8 cellular contexts compared by ENCODE assay signal in the genomic region with DNA sequence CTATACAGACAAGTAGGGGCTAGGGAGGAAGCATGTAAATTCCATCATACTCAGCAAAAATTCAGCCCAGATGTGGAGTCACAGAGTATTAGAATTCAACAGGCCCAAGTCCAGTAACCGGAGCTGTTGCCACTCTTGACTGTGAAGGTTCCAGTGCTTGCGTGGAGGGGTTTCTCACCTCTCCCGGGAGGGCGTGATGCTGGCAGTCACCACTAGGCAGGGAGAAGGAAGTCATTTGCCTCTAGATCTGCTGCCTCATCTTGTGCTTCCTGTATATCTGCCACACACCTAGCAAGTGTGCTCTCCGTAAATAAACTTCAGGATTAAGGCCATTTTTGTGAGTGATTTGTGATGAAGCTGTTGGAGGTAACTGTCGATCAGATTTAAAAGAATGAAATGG. TPM values are rescaled to one million over a fixed set of nuclear protein-coding genes. Genes with fewer than 3 reads are reported as not detected.
DNase-seq lines count a peak whose midpoint lies in the region; ATAC-seq and TF ChIP-seq lines count a peak whose summit lies in the region.

No MANE protein-coding gene starts in this region.

- peak; percentile 31 to 38 for ATAC-seq in stimulated activated naive B cell treated with anti-CD40 and anti-IgM and Interleukin-4, amounts not matched to agents 10 μg/mL and 1 μg/mL and 100 μg/mL, for 72 hours (replicated peaks)
- no peak for ATAC-seq in HG03095 (IDR thresholded peaks at IDR 0.05; ENCODE audit: unreplicated experiment)

- H3K36me3 Mint-ChIP-seq in brain = peaks cover 19% of the 10 kb centered on the region
- peaks cover 10 to 23% of the 10 kb centered on the region in 2 donors for H3K36me3 Mint-ChIP-seq in stimulated activated naive B cell treated with anti-CD40 and anti-IgM and Interleukin-4, amounts not matched to agents 10 μg/mL and 1 μg/mL and 100 μg/mL, for 72 hours

- H3K79me2 ChIP-seq in Loucy (ENCODE audit: insufficient read depth, low read length) = peaks cover 68% of the 10 kb centered on the region

- H3K27ac Mint-ChIP-seq in brain = peak overlapping the region; percentile 81 to 98 (median 94)
- H3K27ac Mint-ChIP-seq in stimulated activated naive B cell treated with anti-CD40 and anti-IgM and Interleukin-4, amounts not matched to agents 10 μg/mL and 1 μg/mL and 100 μg/mL, for 72 hours = peak overlapping the region; percentile 97

- no peaks in the 10 kb centered on the region for H3K36me3 ChIP-seq in GM06990 (ENCODE audit: control insufficient read depth, insufficient read depth, low read length)
- H3K36me3 ChIP-seq in Loucy (ENCODE audit: insufficient read depth, low read length) = no peaks in the 10 kb centered on the region

- no peaks in the 10 kb centered on the region for H3K9me2 ChIP-seq in Loucy (replicated peaks; ENCODE audit: low read depth, low read length)

- H2AFZ ChIP-seq in Loucy (ENCODE audit: low read length) = no peak overlapping the region

- TF ChIP-seq CTCF in GM06990 (IDR thresholded peaks at IDR 0.05; ENCODE audit: insufficient read depth, low read length, poor library complexity, severe bottlenecking) = peak; percentile 30
- TF ChIP-seq CTCF in Loucy (conservative IDR thresholded peaks at IDR 0.05; ENCODE audit: low read length) = peak; percentile 56
- peak; percentile 19 to 48 for TF ChIP-seq CTCF in brain (conservative IDR thresholded peaks at IDR 0.05)

- H3K4me3 Mint-ChIP-seq in brain = peak overlapping the region; percentile 86 to 94 (median 91)
- peak overlapping the region; percentile 95 to 97 for H3K4me3 Mint-ChIP-seq in stimulated activated naive B cell treated with anti-CD40 and anti-IgM and Interleukin-4, amounts not matched to agents 10 μg/mL and 1 μg/mL and 100 μg/mL, for 72 hours

- H3K4me2 ChIP-seq in Loucy (ENCODE audit: low read depth, low read length, poor library complexity, severe bottlenecking) = peak overlapping the region; percentile 98

- H3K9me3 Mint-ChIP-seq in brain = peaks cover 0 to 4% (median 2%) of the 10 kb centered on the region in 5 experiments
- peaks cover 0 to 2% of the 10 kb centered on the region in 2 donors for H3K9me3 Mint-ChIP-seq in stimulated activated naive B cell treated with anti-CD40 and anti-IgM and Interleukin-4, amounts not matched to agents 10 μg/mL and 1 μg/mL and 100 μg/mL, for 72 hours

- peaks cover 75% of the 10 kb centered on the region for H3K4me1 Mint-ChIP-seq in brain
- H3K4me1 Mint-ChIP-seq in stimulated activated naive B cell treated with anti-CD40 and anti-IgM and Interleukin-4, amounts not matched to agents 10 μg/mL and 1 μg/mL and 100 μg/mL, for 72 hours = peaks cover 70 to 88% of the 10 kb centered on the region in 2 donors

- H3K27me3 Mint-ChIP-seq in brain = peaks cover 9% of the 10 kb centered on the region
- H3K27me3 Mint-ChIP-seq in stimulated activated naive B cell treated with anti-CD40 and anti-IgM and Interleukin-4, amounts not matched to agents 10 μg/mL and 1 μg/mL and 100 μg/mL, for 72 hours = peaks cover 0 to 5% of the 10 kb centered on the region in 2 donors

- DNase-seq in GM06990 (ENCODE audit: extremely low read depth, insufficient read length) = peak; percentile 45
- peak; percentile 34 to 81 (median 58) for DNase-seq in T-helper 2 cell
- peak; percentile 29 to 40 for DNase-seq in lung microvascular endothelial cell (ENCODE audit: low read depth in 2 of 2)
- DNase-seq in stimulated activated naive B cell treated with anti-CD40 and anti-IgM and Interleukin-4, amounts not matched to agents 10 μg/mL and 1 μg/mL and 100 μg/mL, for 72 hours = peak; percentile 43
- DNase-seq in NCI-H1048 (lab: John Stamatoyannopoulos, UW) = no peak

- no peaks in the 10 kb centered on the region for H3K27me3 ChIP-seq in GM06990 (replicated peaks; ENCODE audit: control insufficient read depth, insufficient read depth, low read length)
- no peaks in the 10 kb centered on the region for H3K27me3 ChIP-seq in Loucy (ENCODE audit: insufficient read depth, low read length, poor library complexity, severe bottlenecking)

- peaks cover 14% of the 10 kb centered on the region; the same call in 1 of the 2 replicates for H3F3A ChIP-seq in Loucy (ENCODE audit: low read depth)

- H3K9ac ChIP-seq in Loucy (ENCODE audit: low read depth, low read length, poor library complexity, severe bottlenecking) = peak overlapping the region; percentile 92

- H3K4me3 ChIP-seq in GM06990 (replicated peaks; ENCODE audit: low read depth, low read length) (no peak overlapping the region), Loucy (ENCODE audit: low read length, poor library complexity, severe bottlenecking) (peak overlapping the region; percentile 94)

- H4K20me1 ChIP-seq in Loucy (ENCODE audit: insufficient read depth, low read length, poor library complexity, severe bottlenecking) = peaks cover 33% of the 10 kb centered on the region

- peaks cover 84% of the 10 kb centered on the region for H3K4me1 ChIP-seq in Loucy (ENCODE audit: insufficient read depth, low read length, poor library complexity, severe bottlenecking)

- H3K9me3 ChIP-seq in Loucy (ENCODE audit: insufficient read depth, low read depth, low read length) = no peaks in the 10 kb centered on the region

RNA-seq across cellular contexts. Expression of a gene that starts 1.0 kb away (rescaled TPM):
- 90.4 TPM for polyA plus RNA-seq in brain (ENCODE audit: insufficient read depth, low read depth, low replicate concordance)
- total RNA-seq in lung microvascular endothelial cell = 51.6 and 73.0 TPM in 2 replicates

RNA-seq across cellular contexts. Expression of a gene that starts 1.4 kb away (rescaled TPM):
- polyA plus RNA-seq in brain (ENCODE audit: insufficient read depth, low read depth, low replicate concordance) = 18.2 TPM
- total RNA-seq in lung microvascular endothelial cell = 23.1 and 29.2 TPM in 2 replicates

RNA-seq across cellular contexts. Expression of a gene that starts 14.9 kb away (rescaled TPM):
- 1.1 TPM for polyA plus RNA-seq in brain (ENCODE audit: insufficient read depth, low read depth, low replicate concordance)
- total RNA-seq in lung microvascular endothelial cell = 1.5 and 1.8 TPM in 2 replicates

RNA-seq across cellular contexts. Expression of a gene that starts 27.9 kb away (rescaled TPM):
- 0.32 TPM for polyA plus RNA-seq in brain (ENCODE audit: insufficient read depth, low read depth, low replicate concordance)
- not detected in 2 replicates for total RNA-seq in lung microvascular endothelial cell

RNA-seq across cellular contexts. Expression of a gene that starts 53.1 kb away (rescaled TPM):
- 32.5 TPM for polyA plus RNA-seq in brain (ENCODE audit: insufficient read depth, low read depth, low replicate concordance)
- total RNA-seq in lung microvascular endothelial cell = 23.1 and 28.0 TPM in 2 replicates
